15 cellular contexts compared by ENCODE assay signal in genomic region chr17:8944083-8944482, GRCh38. TPM values are rescaled to one million over a fixed set of nuclear protein-coding genes. Genes with fewer than 3 reads are reported as not detected.
DNase-seq lines count a peak whose midpoint lies in the region; ATAC-seq and TF ChIP-seq lines count a peak whose summit lies in the region.
"Had no signal": no experiment of that assay in that cellular context is flagged by ENCODE, and none has a peak within 500 bp of the region (broad histone marks: within the 10 kb centered on the region; RNA-seq: fewer than 3 reads in every experiment).

No MANE protein-coding gene starts in this region.

- H3K9me3 Mint-ChIP-seq in activated CD4-positive, alpha-beta memory T cell treated with anti-CD3 and anti-CD28 coated beads, Interleukin-2, amount 10 ng/mL, durations not matched to agents 7 days and 5 days, result no peaks in the 10 kb centered on the region
- H3K9me3 Mint-ChIP-seq in activated CD4-positive, alpha-beta memory T cell treated with anti-CD3 and anti-CD28 coated beads for 36 hours, result peaks cover 3% of the 10 kb centered on the region
- H3K9me3 Mint-ChIP-seq in CD4-positive, CD25-positive, alpha-beta regulatory T cell, result peaks cover 0 to 5% (median 2%) of the 10 kb centered on the region in 7 donors
- no peaks in the 10 kb centered on the region for H3K9me3 Mint-ChIP-seq in natural killer cell
- H3K9me3 Mint-ChIP-seq in glutamatergic neuron (ENCODE audit: unreplicated experiment), result peaks cover 4% of the 10 kb centered on the region

- no peak for DNase-seq in activated CD4-positive, alpha-beta memory T cell treated with anti-CD3 and anti-CD28 coated beads, Interleukin-2, amount 10 ng/mL, durations not matched to agents 7 days and 5 days
- no peak for DNase-seq in activated CD4-positive, alpha-beta memory T cell treated with anti-CD3 and anti-CD28 coated beads for 36 hours
- DNase-seq in CD4-positive, CD25-positive, alpha-beta regulatory T cell, result no peak
- no peak for DNase-seq in T-helper 17 cell
- no peak for DNase-seq in natural killer cell
- no peak for DNase-seq in mammary epithelial cell
- no peak for DNase-seq in glutamatergic neuron
- DNase-seq: HFFc6, KBM-7, NCI-H1436 treated with DMSO at 0.1 percent for 48 hours, NCI-H510A treated with DMSO at 0.1 percent for 48 hours, NCI-H82, PC-9 had no signal

- H3K27ac ChIP-seq in CD4-positive, CD25-positive, alpha-beta regulatory T cell (ENCODE audit: insufficient read depth, low read length, poor library complexity, severe bottlenecking), result no peak overlapping the region
- no peak overlapping the region for H3K27ac ChIP-seq in mammary epithelial cell (ENCODE audit: insufficient read depth, low read depth, low read length)
- H3K27ac ChIP-seq: PC-9 had no signal

- H3K27ac Mint-ChIP-seq in activated CD4-positive, alpha-beta memory T cell treated with anti-CD3 and anti-CD28 coated beads, Interleukin-2, amount 10 ng/mL, durations not matched to agents 7 days and 5 days, result peak overlapping the region; percentile 58
- H3K27ac Mint-ChIP-seq in activated CD4-positive, alpha-beta memory T cell treated with anti-CD3 and anti-CD28 coated beads for 36 hours, result no peak overlapping the region
- peak overlapping the region; percentile 31 to 52 (median 52) for H3K27ac Mint-ChIP-seq in CD4-positive, CD25-positive, alpha-beta regulatory T cell
- H3K27ac Mint-ChIP-seq in T-helper 17 cell (peak overlapping the region; percentile 73), natural killer cell (peak overlapping the region in 1 of 2 donors; percentile 89), glutamatergic neuron (ENCODE audit: unreplicated experiment) (no peak overlapping the region)
- H3K27ac Mint-ChIP-seq: HFFc6 had no signal

- TF ChIP-seq CTCF in natural killer cell (IDR thresholded peaks at IDR 0.05) (no peak), mammary epithelial cell (conservative IDR thresholded peaks at IDR 0.05 in 1 of 2, IDR thresholded peaks at IDR 0.05 in 1 of 2; ENCODE audit: extremely low read depth in 1 of 2, insufficient read depth in 1 of 2, low read depth in 1 of 2, low read length in 2 of 2) (no peak), glutamatergic neuron (IDR thresholded peaks at IDR 0.05; ENCODE audit: partially characterized antibody, unreplicated experiment) (no peak)

- peaks cover 0 to 2% of the 10 kb centered on the region in 2 experiments for H3K9me3 ChIP-seq in CD4-positive, CD25-positive, alpha-beta regulatory T cell (ENCODE audit: control insufficient read depth in 2 of 2, low read length in 2 of 2)
- no peaks in the 10 kb centered on the region for H3K9me3 ChIP-seq in T-helper 17 cell (ENCODE audit: control insufficient read depth, low read length, poor library complexity, severe bottlenecking)
- H3K9me3 ChIP-seq in mammary epithelial cell (replicated peaks; ENCODE audit: insufficient read depth, low read length), result no peaks in the 10 kb centered on the region

- POLR2A ChIA-PET in activated CD4-positive, alpha-beta memory T cell treated with anti-CD3 and anti-CD28 coated beads, Interleukin-2, amount 10 ng/mL, durations not matched to agents 7 days and 5 days (lab: Charles Lee), result interaction anchor here (0.6 to 7.6 kb wide), 3 partner anchors 8 to 35 kb away, joined by 3 to 64 read pairs (median 40); partner anchors contain the start of gene PIK3R5
- POLR2A ChIA-PET in activated CD4-positive, alpha-beta memory T cell treated with anti-CD3 and anti-CD28 coated beads for 36 hours (lab: Charles Lee), result no interaction called here

- CTCF ChIA-PET in activated CD4-positive, alpha-beta memory T cell treated with anti-CD3 and anti-CD28 coated beads, Interleukin-2, amount 10 ng/mL, durations not matched to agents 7 days and 5 days (lab: Charles Lee), result interaction anchor here (1.4 kb wide), 1 partner anchor 13 kb away, joined by 3 read pairs; no protein-coding TSS in a partner anchor
- CTCF ChIA-PET in activated CD4-positive, alpha-beta memory T cell treated with anti-CD3 and anti-CD28 coated beads for 36 hours (lab: Charles Lee), result interaction anchor here (0.9 kb wide), 1 partner anchor 19 kb away, joined by 3 read pairs; no protein-coding TSS in a partner anchor
- CTCF ChIA-PET in mammary epithelial cell (lab: Charles Lee; ENCODE audit: low non-redundant PET), result no interaction called here

- no peaks in the 10 kb centered on the region for H3K27me3 ChIP-seq in CD4-positive, CD25-positive, alpha-beta regulatory T cell (ENCODE audit: control insufficient read depth, insufficient read depth, low read length)
- H3K27me3 ChIP-seq in mammary epithelial cell (ENCODE audit: insufficient read depth, low read length), result peaks cover 3% of the 10 kb centered on the region
- H3K27me3 ChIP-seq: BLaER1 treated with 17β-estradiol and CSF1 and Interleukin-3, amounts not matched to agents 10 nM and 100 nM had no signal

- dilution Hi-C loops in mammary epithelial cell (cut with HindIII; ENCODE audit: low sequenced_read_pairs), result no loop called here

- no peaks in the 10 kb centered on the region for H3K79me2 ChIP-seq in mammary epithelial cell (ENCODE audit: insufficient read depth, low read length)

- H2AFZ ChIP-seq in mammary epithelial cell (ENCODE audit: low read depth, low read length), result no peak overlapping the region
- H2AFZ ChIP-seq: PC-9 had no signal

- no TSS peak for BruUV-seq in mammary epithelial cell (replicated peaks; lab: Mats Ljungman, UMichigan)

- H3K36me3 ChIP-seq in CD4-positive, CD25-positive, alpha-beta regulatory T cell (ENCODE audit: control insufficient read depth, insufficient read depth, low read length), result peaks cover 39% of the 10 kb centered on the region
- H3K36me3 ChIP-seq in mammary epithelial cell (ENCODE audit: insufficient read depth, low read length), result no peaks in the 10 kb centered on the region

- no peak overlapping the region for H3K4me3 ChIP-seq in CD4-positive, CD25-positive, alpha-beta regulatory T cell (ENCODE audit: low read depth, low read length)
- no peak overlapping the region for H3K4me3 ChIP-seq in mammary epithelial cell (replicated peaks in 1 of 3; ENCODE audit: insufficient read depth in 1 of 3, low read depth in 2 of 3, low read length in 3 of 3)
- H3K4me3 ChIP-seq: PC-9 had no signal

- intact Hi-C loops in activated CD4-positive, alpha-beta memory T cell treated with anti-CD3 and anti-CD28 coated beads for 36 hours (cut with micrococcal nuclease), result no loop called here
- intact Hi-C loops in natural killer cell (cut with micrococcal nuclease), result no loop called here
- intact Hi-C loops in mammary epithelial cell (cut with micrococcal nuclease), result no loop called here

- H4K20me1 ChIP-seq in mammary epithelial cell (ENCODE audit: insufficient read depth, low read length), result no peaks in the 10 kb centered on the region

- no peak overlapping the region for H3K4me2 ChIP-seq in mammary epithelial cell (ENCODE audit: insufficient read depth, low read depth, low read length)
- H3K4me2 ChIP-seq: PC-9 had no signal

- H3K4me3 Mint-ChIP-seq in activated CD4-positive, alpha-beta memory T cell treated with anti-CD3 and anti-CD28 coated beads, Interleukin-2, amount 10 ng/mL, durations not matched to agents 7 days and 5 days, result no peak overlapping the region
- H3K4me3 Mint-ChIP-seq in activated CD4-positive, alpha-beta memory T cell treated with anti-CD3 and anti-CD28 coated beads for 36 hours, result no peak overlapping the region
- peak overlapping the region in 3 of 4 donors; percentile 9 to 81 (median 74) for H3K4me3 Mint-ChIP-seq in CD4-positive, CD25-positive, alpha-beta regulatory T cell
- H3K4me3 Mint-ChIP-seq in T-helper 17 cell (peak overlapping the region; percentile 13), natural killer cell (peak overlapping the region; percentile 66), glutamatergic neuron (ENCODE audit: unreplicated experiment) (no peak overlapping the region)
- H3K4me3 Mint-ChIP-seq: HFFc6 had no signal

- peaks cover 83% of the 10 kb centered on the region for H3K4me1 Mint-ChIP-seq in activated CD4-positive, alpha-beta memory T cell treated with anti-CD3 and anti-CD28 coated beads, Interleukin-2, amount 10 ng/mL, durations not matched to agents 7 days and 5 days
- H3K4me1 Mint-ChIP-seq in activated CD4-positive, alpha-beta memory T cell treated with anti-CD3 and anti-CD28 coated beads for 36 hours (ENCODE audit: low read depth), result peaks cover 75% of the 10 kb centered on the region
- H3K4me1 Mint-ChIP-seq in CD4-positive, CD25-positive, alpha-beta regulatory T cell, result peaks cover 33 to 96% (median 75%) of the 10 kb centered on the region in 4 donors
- H3K4me1 Mint-ChIP-seq in T-helper 17 cell, result peaks cover 69% of the 10 kb centered on the region
- peaks cover 91 to 94% of the 10 kb centered on the region in 2 donors for H3K4me1 Mint-ChIP-seq in natural killer cell
- no peaks in the 10 kb centered on the region for H3K4me1 Mint-ChIP-seq in glutamatergic neuron (ENCODE audit: low read depth, unreplicated experiment)

- H3K36me3 Mint-ChIP-seq in activated CD4-positive, alpha-beta memory T cell treated with anti-CD3 and anti-CD28 coated beads, Interleukin-2, amount 10 ng/mL, durations not matched to agents 7 days and 5 days (ENCODE audit: low read depth), result peaks cover 57% of the 10 kb centered on the region
- H3K36me3 Mint-ChIP-seq in activated CD4-positive, alpha-beta memory T cell treated with anti-CD3 and anti-CD28 coated beads for 36 hours, result peaks cover 23% of the 10 kb centered on the region
- H3K36me3 Mint-ChIP-seq in CD4-positive, CD25-positive, alpha-beta regulatory T cell, result peaks cover 47% of the 10 kb centered on the region
- H3K36me3 Mint-ChIP-seq in T-helper 17 cell (ENCODE audit: low read depth) (peaks cover 8% of the 10 kb centered on the region), natural killer cell (no peaks in the 10 kb centered on the region), glutamatergic neuron (ENCODE audit: unreplicated experiment) (peaks cover 5% of the 10 kb centered on the region)

- ATAC-seq in CD4-positive, CD25-positive, alpha-beta regulatory T cell (ENCODE audit: low read depth in 2 of 2), result no peak
- no peak for ATAC-seq in T-helper 17 cell
- ATAC-seq in natural killer cell, result no peak

- H3K9ac ChIP-seq in mammary epithelial cell (ENCODE audit: insufficient read depth, low read length), result no peak overlapping the region
- H3K9ac ChIP-seq: BLaER1 treated with 17β-estradiol and CSF1 and Interleukin-3, amounts not matched to agents 10 nM and 100 nM had no signal

- peaks cover 85% of the 10 kb centered on the region for H3K4me1 ChIP-seq in CD4-positive, CD25-positive, alpha-beta regulatory T cell (ENCODE audit: control insufficient read depth, insufficient read depth, low read length, poor library complexity, severe bottlenecking)
- H3K4me1 ChIP-seq in mammary epithelial cell (ENCODE audit: insufficient read depth, low read length), result no peaks in the 10 kb centered on the region

- H3K27me3 Mint-ChIP-seq in activated CD4-positive, alpha-beta memory T cell treated with anti-CD3 and anti-CD28 coated beads, Interleukin-2, amount 10 ng/mL, durations not matched to agents 7 days and 5 days, result no peaks in the 10 kb centered on the region
- H3K27me3 Mint-ChIP-seq in activated CD4-positive, alpha-beta memory T cell treated with anti-CD3 and anti-CD28 coated beads for 36 hours, result no peaks in the 10 kb centered on the region
- H3K27me3 Mint-ChIP-seq in CD4-positive, CD25-positive, alpha-beta regulatory T cell, result no peaks in the 10 kb centered on the region
- no peaks in the 10 kb centered on the region for H3K27me3 Mint-ChIP-seq in T-helper 17 cell
- no peaks in the 10 kb centered on the region for H3K27me3 Mint-ChIP-seq in natural killer cell (ENCODE audit: low read depth in 2 of 2)
- H3K27me3 Mint-ChIP-seq in glutamatergic neuron (ENCODE audit: unreplicated experiment), result peaks cover 3% of the 10 kb centered on the region

- in situ Hi-C loops in mammary epithelial cell (cut with MboI; ENCODE audit: low sequenced_read_pairs in 2 of 2), result no loop called here

RNA-seq across cellular contexts. Expression of gene PIK3R5, which starts 21.4 kb away (rescaled TPM):
- 10 to 100 TPM; 50.3 to 52.7 TPM for total RNA-seq in activated CD4-positive, alpha-beta memory T cell treated with anti-CD3 and anti-CD28 coated beads, Interleukin-2, amount 10 ng/mL, durations not matched to agents 7 days and 5 days
- 10 to 100 TPM; 20.7 to 22.4 TPM for total RNA-seq in activated CD4-positive, alpha-beta memory T cell treated with anti-CD3 and anti-CD28 coated beads for 36 hours
- total RNA-seq in CD4-positive, CD25-positive, alpha-beta regulatory T cell, result 275 TPM
- 10 to 100 TPM; 34.8 to 40.1 (median 36.9) TPM for polyA plus RNA-seq in CD4-positive, CD25-positive, alpha-beta regulatory T cell
- total RNA-seq in T-helper 17 cell, result 100 to 1,000 TPM; 164 to 177 TPM
- 100 to 1,000 TPM; 254 to 364 (median 348) TPM for total RNA-seq in natural killer cell
- total RNA-seq in mammary epithelial cell, result under 1 TPM in 1 of 2 donors, not detected in 1; 0.71 TPM
- 0.16 TPM for polyA plus RNA-seq in mammary epithelial cell
- polyA minus RNA-seq in mammary epithelial cell, result 6.0 TPM
- total RNA-seq in glutamatergic neuron (ENCODE audit: unreplicated experiment), result not detected
- total RNA-seq: H4, HFFc6, PC-9 had no signal

Comparison
In these comparisons a context has a peak if more than half of its experiments do, and no peak if none do; other contexts are left out.
1. H3K27ac Mint-ChIP-seq: peak in activated CD4-positive, alpha-beta memory T cell treated with anti-CD3 and anti-CD28 coated beads, Interleukin-2, amount 10 ng/mL, durations not matched to agents 7 days and 5 days (single experiment), CD4-positive, CD25-positive, alpha-beta regulatory T cell (3 of 3) and T-helper 17 cell (single experiment); none in activated CD4-positive, alpha-beta memory T cell treated with anti-CD3 and anti-CD28 coated beads for 36 hours (single experiment) and glutamatergic neuron (single experiment).
2. H3K4me3 Mint-ChIP-seq: peak in CD4-positive, CD25-positive, alpha-beta regulatory T cell (3 of 4), T-helper 17 cell (single experiment) and natural killer cell (single experiment); none in activated CD4-positive, alpha-beta memory T cell treated with anti-CD3 and anti-CD28 coated beads, Interleukin-2, amount 10 ng/mL, durations not matched to agents 7 days and 5 days (single experiment), activated CD4-positive, alpha-beta memory T cell treated with anti-CD3 and anti-CD28 coated beads for 36 hours (single experiment) and glutamatergic neuron (single experiment).
3. RNA of gene PIK3R5, which starts 21.4 kb away (total RNA-seq): 254 to 364 TPM in natural killer cell, 275 TPM in CD4-positive, CD25-positive, alpha-beta regulatory T cell (single experiment), 164 to 177 TPM in T-helper 17 cell, 50.3 to 52.7 TPM in activated CD4-positive, alpha-beta memory T cell treated with anti-CD3 and anti-CD28 coated beads, Interleukin-2, amount 10 ng/mL, durations not matched to agents 7 days and 5 days and 20.7 to 22.4 TPM in activated CD4-positive, alpha-beta memory T cell treated with anti-CD3 and anti-CD28 coated beads for 36 hours; 0.71 TPM in mammary epithelial cell and not detected in glutamatergic neuron (single experiment); every median in the first group is over 10 times any median in the second.